Comparison of ENCODE assay signal across 24 cellular contexts in the genomic region with DNA sequence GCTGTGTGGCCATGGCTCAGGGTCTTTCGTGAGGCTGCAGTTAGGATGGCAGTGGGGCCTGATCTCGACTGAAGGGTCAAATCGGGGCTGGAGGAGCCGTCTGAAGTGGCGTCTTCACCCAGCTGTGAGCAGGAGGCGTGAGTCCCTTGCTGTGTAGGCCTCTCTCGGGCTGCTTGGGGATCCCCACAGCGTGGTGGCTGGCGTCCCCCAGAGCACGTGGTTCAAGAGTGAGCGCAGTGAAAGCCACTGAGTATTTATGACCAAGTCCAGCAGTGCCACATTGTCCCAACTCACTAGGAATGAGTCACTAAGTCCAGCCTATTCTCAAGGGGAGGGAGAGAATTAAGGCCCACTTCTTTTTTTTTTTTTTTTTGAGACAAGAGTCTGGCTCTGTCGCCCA.
"Had no signal": no experiment of that assay in that cellular context is flagged by ENCODE, and none has a peak within 500 bp of the region (broad histone marks: within the 10 kb centered on the region; RNA-seq: fewer than 3 reads in every experiment).

No MANE protein-coding gene starts in this region.

- H3K27ac Mint-ChIP-seq: activated CD4-positive, alpha-beta T cell treated with anti-CD3 and anti-CD28 coated beads, Interleukin-2, amount 10 ng/mL, durations not matched to agents 24 days and 14 days; activated T-helper 1 cell treated with anti-CD3 and anti-CD28 coated beads, Interleukin-12 subunit alpha, Interleukin-12 subunit beta, Interleukin-2, Interleukin-4 antibody, amounts not matched to agents 30 ng/mL and 10 ng/mL and 1 ng/mL, durations not matched to agents 14 hours and 24 hours and 36 hours; memory B cell; stimulated activated naive CD8-positive, alpha-beta T cell treated with anti-CD3 and anti-CD28 coated beads, Interleukin-15, amount 100 ng/mL, for 72 hours had no signal

- H3K27me3 ChIP-seq: body of pancreas, cardiac muscle cell, heart right ventricle, right lobe of liver had no signal

- H3K9me3 Mint-ChIP-seq: activated CD4-positive, alpha-beta T cell treated with anti-CD3 and anti-CD28 coated beads, Interleukin-2, amount 10 ng/mL, durations not matched to agents 24 days and 14 days; activated naive CD4-positive, alpha-beta T cell treated with anti-CD3 and anti-CD28 coated beads, Interleukin-2, amount 50 U/mL, for 24 hours; activated T-helper 1 cell treated with anti-CD3 and anti-CD28 coated beads, Interleukin-12 subunit alpha, Interleukin-12 subunit beta, Interleukin-2, Interleukin-4 antibody, amounts not matched to agents 30 ng/mL and 10 ng/mL and 1 ng/mL, durations not matched to agents 14 hours and 24 hours and 36 hours; memory B cell; stimulated activated naive CD8-positive, alpha-beta T cell treated with anti-CD3 and anti-CD28 coated beads, Interleukin-15, amount 100 ng/mL, for 72 hours had no signal

- H3K4me1 ChIP-seq: right lobe of liver had no signal

- H3K4me3 ChIP-seq: body of pancreas, cardiac muscle cell, heart right ventricle, mucosa of descending colon, right lobe of liver, skin epidermis, tibial artery had no signal

- H3K27ac ChIP-seq: body of pancreas, cardiac muscle cell, heart right ventricle, right lobe of liver, skin epidermis, tibial artery had no signal

- H3K36me3 Mint-ChIP-seq: activated naive CD4-positive, alpha-beta T cell treated with anti-CD3 and anti-CD28 coated beads, Interleukin-2, amount 50 U/mL, for 24 hours; memory B cell had no signal

- FAIRE-seq: endometrium, keratinocyte had no signal

- H3K27me3 Mint-ChIP-seq: activated CD4-positive, alpha-beta memory T cell treated with anti-CD3 and anti-CD28 coated beads, Interleukin-2, amount 10 ng/mL, durations not matched to agents 7 days and 5 days; activated naive CD4-positive, alpha-beta T cell treated with anti-CD3 and anti-CD28 coated beads, Interleukin-2, amount 50 U/mL, for 24 hours; stimulated activated naive CD8-positive, alpha-beta T cell treated with anti-CD3 and anti-CD28 coated beads, Interleukin-15, amount 100 ng/mL, for 72 hours had no signal

- H3K4me3 Mint-ChIP-seq: activated CD4-positive, alpha-beta memory T cell treated with anti-CD3 and anti-CD28 coated beads, Interleukin-2, amount 10 ng/mL, durations not matched to agents 7 days and 5 days; activated CD4-positive, alpha-beta T cell treated with anti-CD3 and anti-CD28 coated beads, Interleukin-2, amount 10 ng/mL, durations not matched to agents 24 days and 14 days; activated T-helper 1 cell treated with anti-CD3 and anti-CD28 coated beads, Interleukin-12 subunit alpha, Interleukin-12 subunit beta, Interleukin-2, Interleukin-4 antibody, amounts not matched to agents 30 ng/mL and 10 ng/mL and 1 ng/mL, durations not matched to agents 14 hours and 24 hours and 36 hours; memory B cell; nephron progenitor cell; stimulated activated naive CD8-positive, alpha-beta T cell treated with anti-CD3 and anti-CD28 coated beads, Interleukin-15, amount 100 ng/mL, for 72 hours had no signal

- H3K36me3 ChIP-seq: cardiac muscle cell, heart right ventricle, right lobe of liver had no signal

- DNase-seq: activated CD4-positive, alpha-beta memory T cell treated with anti-CD3 and anti-CD28 coated beads, Interleukin-2, amount 10 ng/mL, durations not matched to agents 7 days and 5 days; activated CD4-positive, alpha-beta T cell treated with anti-CD3 and anti-CD28 coated beads, Interleukin-2, amount 10 ng/mL, durations not matched to agents 24 days and 14 days; activated gamma-delta T cell; body of pancreas; cortex of kidney; erythroblast; foreskin fibroblast; heart right ventricle; left colon; mucosa of descending colon; nephron progenitor cell; occipital lobe; posterior cingulate gyrus; right lobe of liver; stimulated activated CD4-positive, alpha-beta T cell treated with anti-CD3 and anti-CD28 coated beads, Interleukin-1b, Interleukin-23, amount 100 ng/mL, for 48 hours; stimulated activated naive CD8-positive, alpha-beta T cell treated with anti-CD3 and anti-CD28 coated beads, Interleukin-15, amount 100 ng/mL, for 72 hours; tibial artery had no signal

- ATAC-seq: stimulated activated naive CD8-positive, alpha-beta T cell treated with anti-CD3 and anti-CD28 coated beads, Interleukin-15, amount 100 ng/mL, for 72 hours had no signal

- H3K9me3 ChIP-seq: body of pancreas, heart right ventricle, mucosa of descending colon, right lobe of liver, tibial artery had no signal
